Comparison of ENCODE assay signal across 20 cellular contexts in genomic region chr1:33211972-33212371, GRCh38. TPM values are rescaled to one million over a fixed set of nuclear protein-coding genes. Genes with fewer than 3 reads are reported as not detected.
A peak's percentile ranks its signal among the peaks of the same experiment; 100 is the strongest.
DNase-seq lines count a peak whose midpoint lies in the region; ATAC-seq, FAIRE-seq and TF ChIP-seq lines count a peak whose summit lies in the region.
"Had no signal": no experiment of that assay in that cellular context is flagged by ENCODE, and none has a peak within 500 bp of the region (broad histone marks: within the 10 kb centered on the region; RNA-seq: fewer than 3 reads in every experiment).

No MANE protein-coding gene starts in this region.

- CTCF ChIA-PET in GM12878 (lab: Yijun Ruan, JAX) = interaction anchor here (0.5 to 1.4 kb wide), 2 partner anchors 10 to 64 kb away, joined by 3 read pairs; no protein-coding TSS in a partner anchor

- intact Hi-C loops in GM12878 (cut with micrococcal nuclease; ENCODE audit: unreplicated experiment) (no loop called here), ascending aorta (cut with DNase I) (loop anchor here (5.0 kb wide), 1 partner anchor 245 kb away; no protein-coding TSS in a partner anchor)

- no peaks in the 10 kb centered on the region for H4K20me1 ChIP-seq in GM12878 (ENCODE audit: control insufficient read depth, insufficient read depth)

- no peak for TF ChIP-seq EP300 in GM12878 (IDR thresholded peaks at IDR 0.05; ENCODE audit: borderline replicate concordance in 1 of 2, control insufficient read depth in 1 of 2, low read depth in 2 of 2, low read length in 2 of 2)

- 22% methylated on average over 3 of the region's 3 CpGs for WGBS in GM12878 (ENCODE audit: insufficient coverage, insufficient replicate concordance, low lambda C conversion rate, missing lambda C conversion rate)

- ATAC-seq in GM12878 = no peak
- peak; percentile 65 to 89 for ATAC-seq in stimulated activated naive B cell treated with anti-CD40 and anti-IgM and Interleukin-4, amounts not matched to agents 10 μg/mL and 1 μg/mL and 100 μg/mL, for 72 hours (replicated peaks)
- ATAC-seq in GM19395 (IDR thresholded peaks at IDR 0.05; ENCODE audit: unreplicated experiment) = no peak
- no peak for ATAC-seq in GM21526 (IDR thresholded peaks at IDR 0.05; ENCODE audit: low FRiP score, unreplicated experiment)
- ATAC-seq: A549, GM23338, K562 had no signal

- POLR2A ChIA-PET in GM12878 (lab: Charles Lee) = no interaction called here

- H3K36me3 Mint-ChIP-seq in stimulated activated naive B cell treated with anti-CD40 and anti-IgM and Interleukin-4, amounts not matched to agents 10 μg/mL and 1 μg/mL and 100 μg/mL, for 72 hours = peaks cover 0 to 5% of the 10 kb centered on the region in 2 donors

- no TSS peak for BruUV-seq in GM12878 (replicated peaks; lab: Mats Ljungman, UMichigan)

- H3K4me3 Mint-ChIP-seq in stimulated activated naive B cell treated with anti-CD40 and anti-IgM and Interleukin-4, amounts not matched to agents 10 μg/mL and 1 μg/mL and 100 μg/mL, for 72 hours = no peak overlapping the region
- H3K4me3 Mint-ChIP-seq: CD4-positive, alpha-beta memory T cell; GM23338 had no signal

- TF ChIP-seq POLR2A in GM12892 (IDR thresholded peaks at IDR 0.05; ENCODE audit: low read depth, low read length) (no peak), GM12878 (IDR thresholded peaks at IDR 0.05; ENCODE audit: low read depth, low read length) (no peak)

- SMC1A ChIA-PET in GM12878 (lab: Charles Lee; ENCODE audit: uncharacterized antibody, unreplicated experiment) = no interaction called here

- peak; percentile 1 for DNase-seq in CD1c-positive myeloid dendritic cell (ENCODE audit: extremely low spot score)
- no peak for DNase-seq in GM12892 (ENCODE audit: insufficient read length)
- DNase-seq in GM12878 (ENCODE audit: low read depth, low spot score) = no peak
- no peak for DNase-seq in stimulated activated naive B cell treated with anti-CD40 and anti-IgM and Interleukin-4, amounts not matched to agents 10 μg/mL and 1 μg/mL and 100 μg/mL, for 72 hours
- no peak for DNase-seq in ascending aorta (ENCODE audit: low spot score in 2 of 2)
- DNase-seq: AML-193; CD4-positive, alpha-beta memory T cell; DMS153; DMS79; GDM1; HCEC 1CT had no signal

- H2AFZ ChIP-seq in GM12878 (ENCODE audit: control insufficient read depth, low read depth, low read length) = no peak overlapping the region
- H2AFZ ChIP-seq: GM23338 had no signal

- peaks cover 0 to 5% of the 10 kb centered on the region in 2 donors for H3K4me1 Mint-ChIP-seq in stimulated activated naive B cell treated with anti-CD40 and anti-IgM and Interleukin-4, amounts not matched to agents 10 μg/mL and 1 μg/mL and 100 μg/mL, for 72 hours
- H3K4me1 Mint-ChIP-seq: CD4-positive, alpha-beta memory T cell; GM23338 had no signal

- no peak overlapping the region for H3K9ac ChIP-seq in GM12878 (ENCODE audit: control insufficient read depth, insufficient read depth, low read length)

- peak overlapping the region; percentile 57 for H3K27ac Mint-ChIP-seq in stimulated activated naive B cell treated with anti-CD40 and anti-IgM and Interleukin-4, amounts not matched to agents 10 μg/mL and 1 μg/mL and 100 μg/mL, for 72 hours
- H3K27ac Mint-ChIP-seq: CD4-positive, alpha-beta memory T cell; GM23338 had no signal

- no peaks in the 10 kb centered on the region for H3K79me2 ChIP-seq in GM12878 (ENCODE audit: control insufficient read depth, insufficient read depth, low read length)

- FAIRE-seq in GM12892 (lab: Jason Lieb, UNC) = peak; percentile 62
- FAIRE-seq in GM12878 (lab: Jason Lieb, UNC) = no peak
- FAIRE-seq: A549, H54, K562 had no signal

- H3K9me3 Mint-ChIP-seq in stimulated activated naive B cell treated with anti-CD40 and anti-IgM and Interleukin-4, amounts not matched to agents 10 μg/mL and 1 μg/mL and 100 μg/mL, for 72 hours = peaks cover 0 to 2% of the 10 kb centered on the region in 2 donors
- H3K9me3 Mint-ChIP-seq: GM23338 had no signal

- H3K4me1 ChIP-seq in GM12878 (ENCODE audit: control insufficient read depth, insufficient read depth, low read length) (no peaks in the 10 kb centered on the region), ascending aorta (no peaks in the 10 kb centered on the region)
- H3K4me1 ChIP-seq: A549 had no signal

- no peak overlapping the region for H3K4me2 ChIP-seq in GM12878 (ENCODE audit: control insufficient read depth, insufficient read depth)
- H3K4me2 ChIP-seq: A549, GM23338 had no signal

- TF ChIP-seq RAD21 in GM12878 (IDR thresholded peaks at IDR 0.05; ENCODE audit: insufficient read depth, low read depth, low read length) = no peak

- TF ChIP-seq CTCF in GM12878 (IDR thresholded peaks at IDR 0.05 in 2 of 3, conservative IDR thresholded peaks at IDR 0.05 in 1 of 3; ENCODE audit: control insufficient read depth in 2 of 3, extremely low read depth in 1 of 3, insufficient read depth in 1 of 3, low read depth in 3 of 3, low read length in 3 of 3) (no peak), ascending aorta (IDR thresholded peaks at IDR 0.05) (no peak)

- in situ Hi-C loops in GM12878 (cut with MboI) = no loop called here

- H3K27me3 ChIP-seq in GM12878 (replicated peaks in 1 of 2; ENCODE audit: control insufficient read depth in 2 of 2, insufficient read depth in 2 of 2, low read length in 1 of 2) (no peaks in the 10 kb centered on the region), ascending aorta (no peaks in the 10 kb centered on the region)

- RAD21 ChIA-PET in GM12878 (lab: Charles Lee; ENCODE audit: unreplicated experiment) = no interaction called here

- H3K4me3 ChIP-seq in GM12878 (no peak overlapping the region), ascending aorta (no peak overlapping the region)
- H3K4me3 ChIP-seq: A549, GM23338, K562 had no signal

- H3K9me3 ChIP-seq in GM12878 (replicated peaks; ENCODE audit: control insufficient read depth, insufficient read depth, low read length) = no peaks in the 10 kb centered on the region; the same call in 1 of the 3 replicates
- no peaks in the 10 kb centered on the region for H3K9me3 ChIP-seq in ascending aorta
- H3K9me3 ChIP-seq: A549 had no signal

- H3K27me3 Mint-ChIP-seq in stimulated activated naive B cell treated with anti-CD40 and anti-IgM and Interleukin-4, amounts not matched to agents 10 μg/mL and 1 μg/mL and 100 μg/mL, for 72 hours = peaks cover 59 to 73% of the 10 kb centered on the region in 2 donors

- H3K36me3 ChIP-seq in GM12878 (ENCODE audit: control insufficient read depth in 2 of 2, insufficient read depth in 2 of 2, low read length in 1 of 2) (no peaks in the 10 kb centered on the region), ascending aorta (no peaks in the 10 kb centered on the region)

- H3K27ac ChIP-seq in GM12878 (ENCODE audit: control insufficient read depth, insufficient read depth) (no peak overlapping the region), ascending aorta (no peak overlapping the region)
- H3K27ac ChIP-seq: 22Rv1, A549, C4-2B, HL-60 had no signal

RNA-seq across cellular contexts. Expression of gene TRIM62, which starts 30.1 kb away (rescaled TPM):
- polyA plus RNA-seq in GM12892 (2012; ENCODE audit: missing spikeins) = 1.1 TPM
- total RNA-seq in GM12878 (2013; cell fraction: nucleolus; rRNA removed) = 4.5 and 5.4 TPM in 2 replicates
- total RNA-seq in GM12878 (2014; rRNA removed) (1.2 and 2.2 TPM in 2 replicates), GM12878 (2014; rRNA removed; fragmentation: Illumina TruSeq; extraction: Trizol) (0.69 and 1.0 TPM in 2 replicates), GM12878 (2021) (4.1 and 4.2 TPM in 2 replicates), ascending aorta (18.1 TPM)
- 1.2 TPM for polyA plus RNA-seq in GM12878 (2011; ENCODE audit: low read depth)
- polyA plus RNA-seq in GM12878 (2011; rRNA removed) (0.37 and 0.99 TPM in 2 replicates), GM12878 (2014; fragmentation: Illumina TruSeq; extraction: Trizol) (2.7 and 2.8 TPM in 2 replicates), GM12878 (2014; fragmentation: Nextera tagmentation; extraction: Ambion mirVana) (under 1 TPM; 0.52 to 0.55 TPM), GM12878 (2014; rRNA removed) (2.6 and 2.8 TPM in 2 replicates), GM12878 (2016; fragmentation: Nextera tagmentation; extraction: Ambion mirVana) (1 to 10 TPM; 1.9 TPM)
- 1.3 and 1.4 TPM in 2 replicates for polyA plus RNA-seq in GM12878 (2011; cell fraction: cytosol; rRNA removed)
- 4.2 and 7.0 TPM in 2 replicates for polyA plus RNA-seq in GM12878 (2011; cell fraction: nucleus; rRNA removed)
- polyA plus RNA-seq in GM12878 (2012) = 2.1 and 2.7 TPM in 2 replicates
- 1.1 and 1.7 TPM in 2 replicates for polyA minus RNA-seq in GM12878 (2011; rRNA and poly(A)+ RNA removed)
- polyA minus RNA-seq in GM12878 (2011; cell fraction: cytosol; rRNA and poly(A)+ RNA removed) = 0.62 and 1.1 TPM in 2 replicates
- 1.5 and 2.0 TPM in 2 replicates for polyA minus RNA-seq in GM12878 (2011; cell fraction: nucleus; rRNA and poly(A)+ RNA removed)

RNA-seq across cellular contexts. Expression of gene ZNF362, which starts 44.3 kb away (rescaled TPM):
- 1.9 TPM for polyA plus RNA-seq in GM12892 (2012; ENCODE audit: missing spikeins)
- 10.4 and 12.5 TPM in 2 replicates for total RNA-seq in GM12878 (2013; cell fraction: nucleolus; rRNA removed)
- 8.2 and 11.1 TPM in 2 replicates for total RNA-seq in GM12878 (2014; rRNA removed)
- 4.0 and 5.5 TPM in 2 replicates for total RNA-seq in GM12878 (2014; rRNA removed; fragmentation: Illumina TruSeq; extraction: Trizol)
- total RNA-seq in GM12878 (2021) = 20.2 and 22.8 TPM in 2 replicates
- 2.4 TPM for polyA plus RNA-seq in GM12878 (2011; ENCODE audit: low read depth)
- 1.5 and 3.5 TPM in 2 replicates for polyA plus RNA-seq in GM12878 (2011; rRNA removed)
- polyA plus RNA-seq in GM12878 (2011; cell fraction: cytosol; rRNA removed) = 2.7 and 4.4 TPM in 2 replicates
- 6.4 and 9.9 TPM in 2 replicates for polyA plus RNA-seq in GM12878 (2011; cell fraction: nucleus; rRNA removed)
- polyA plus RNA-seq in GM12878 (2012) = 7.5 and 7.9 TPM in 2 replicates
- polyA plus RNA-seq in GM12878 (2014; fragmentation: Illumina TruSeq; extraction: Trizol) = 3.2 and 6.7 TPM in 2 replicates
- polyA plus RNA-seq in GM12878 (2014; fragmentation: Nextera tagmentation; extraction: Ambion mirVana) = 1 to 10 TPM in 1 of 2 experiments, under 1 TPM in 1; 0.74 to 1.5 TPM
- 14.4 and 20.1 TPM in 2 replicates for polyA plus RNA-seq in GM12878 (2014; rRNA removed)
- 10 to 100 TPM; 19.5 to 21.4 TPM for polyA plus RNA-seq in GM12878 (2016; fragmentation: Nextera tagmentation; extraction: Ambion mirVana)
- polyA minus RNA-seq in GM12878 (2011; rRNA and poly(A)+ RNA removed) = 4.5 and 5.8 TPM in 2 replicates
- 2.5 and 4.5 TPM in 2 replicates for polyA minus RNA-seq in GM12878 (2011; cell fraction: cytosol; rRNA and poly(A)+ RNA removed)
- polyA minus RNA-seq in GM12878 (2011; cell fraction: nucleus; rRNA and poly(A)+ RNA removed) = 4.0 and 5.5 TPM in 2 replicates
- 34.4 TPM for total RNA-seq in ascending aorta

Comparison
In these comparisons a context has a peak if more than half of its experiments do, and no peak if none do; other contexts are left out.
1. ATAC-seq: peak in stimulated activated naive B cell treated with anti-CD40 and anti-IgM and Interleukin-4, amounts not matched to agents 10 μg/mL and 1 μg/mL and 100 μg/mL, for 72 hours (2 of 2); none in GM12878 (single experiment), GM19395 (single experiment) and GM21526 (single experiment).